27 cellular contexts compared by ENCODE assay signal in the genomic region with DNA sequence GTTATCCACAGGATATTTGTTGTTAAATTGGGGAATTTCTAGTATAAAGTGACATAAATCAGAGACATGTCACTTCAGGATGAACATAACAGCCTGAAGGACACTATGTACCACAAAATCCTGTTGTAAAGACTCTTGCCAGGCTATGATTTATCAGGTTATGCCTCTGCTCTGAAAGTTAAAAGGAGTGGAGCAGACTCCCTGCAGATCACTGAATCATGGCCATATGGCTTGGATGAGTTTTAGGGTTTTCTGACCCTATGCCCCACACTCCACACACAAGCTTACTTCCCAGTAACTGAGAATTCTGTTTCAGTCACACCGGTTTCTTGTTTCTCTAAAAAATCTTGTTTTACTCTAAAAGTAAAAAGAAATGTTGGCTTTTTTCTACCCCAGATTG.
"Had no signal": no experiment of that assay in that cellular context is flagged by ENCODE, and none has a peak within 500 bp of the region (broad histone marks: within the 10 kb centered on the region; RNA-seq: fewer than 3 reads in every experiment).

No MANE protein-coding gene starts in this region.

- H3K4me1 ChIP-seq: breast epithelium, esophagus muscularis mucosa, gastrocnemius medialis, left lung, lower lobe of right lung, right lobe of liver, tibial artery, upper lobe of right lung had no signal

- H3K9me3 ChIP-seq: breast epithelium, esophagus muscularis mucosa, gastrocnemius medialis, lower lobe of right lung, right lobe of liver, stomach, tibial artery, upper lobe of right lung had no signal

- H3K4me3 Mint-ChIP-seq: activated B cell treated with CpG ODN at 0.5 μM for 24 hours; activated CD4-positive, alpha-beta T cell treated with anti-CD3 and anti-CD28 coated beads for 36 hours; activated CD8-positive, alpha-beta T cell treated with anti-CD3 and anti-CD28 coated beads, Interleukin-2, amount 10 ng/mL, durations not matched to agents 7 days and 5 days; activated naive CD4-positive, alpha-beta T cell treated with anti-CD3 and anti-CD28 coated beads, Interleukin-2, amount 10 ng/mL, durations not matched to agents 7 days and 5 days; activated naive CD8-positive, alpha-beta T cell treated with anti-CD3 and anti-CD28 coated beads, Interleukin-2, amount 10 ng/mL, durations not matched to agents 7 days and 5 days; activated T-helper 1 cell treated with anti-CD3 and anti-CD28 coated beads, Interleukin-12 subunit alpha, Interleukin-12 subunit beta, Interleukin-2, Interleukin-4 antibody, amounts not matched to agents 30 ng/mL and 10 ng/mL and 1 ng/mL, durations not matched to agents 14 hours and 24 hours and 36 hours; dendritic cell treated with granulocyte-macrophage colony-stimulating factor and Interleukin-4, amounts not matched to agents 40 ng/mL and 50 ng/mL, for 4 days; natural killer cell; stimulated activated naive B cell treated with anti-CD40 and anti-IgM and Interleukin-4, amounts not matched to agents 10 μg/mL and 1 μg/mL and 100 μg/mL, for 72 hours had no signal

- DNase-seq: activated B cell treated with CpG ODN at 0.5 μM for 24 hours; activated CD4-positive, alpha-beta T cell treated with anti-CD3 and anti-CD28 coated beads for 36 hours; activated CD8-positive, alpha-beta T cell treated with anti-CD3 and anti-CD28 coated beads, Interleukin-2, amount 10 ng/mL, durations not matched to agents 7 days and 5 days; activated effector memory CD4-positive, alpha-beta T cell treated with anti-CD3 and anti-CD28 coated beads, Interleukin-2, amount 50 U/mL, for 16 hours; activated naive CD4-positive, alpha-beta T cell treated with anti-CD3 and anti-CD28 coated beads, Interleukin-2, amount 10 ng/mL, durations not matched to agents 7 days and 5 days; activated naive CD8-positive, alpha-beta T cell treated with anti-CD3 and anti-CD28 coated beads, Interleukin-2, amount 10 ng/mL, durations not matched to agents 7 days and 5 days; amniotic stem cell; central memory CD4-positive, alpha-beta T cell; gastrocnemius medialis; glutamatergic neuron; left lung; lower lobe of right lung; mesendoderm; natural killer cell; right lobe of liver; small intestine; stimulated activated CD4-positive, alpha-beta T cell treated with anti-CD3 and anti-CD28 coated beads, Interleukin-15, amount 100 ng/mL, for 24 hours; stimulated activated CD4-positive, alpha-beta T cell treated with anti-CD3 and anti-CD28 coated beads, Interleukin-2, amount 100 ng/mL, for 24 hours; stimulated activated naive B cell treated with anti-CD40 and anti-IgM and Interleukin-4, amounts not matched to agents 10 μg/mL and 1 μg/mL and 100 μg/mL, for 72 hours; stomach; T-helper 2 cell; tibial artery; upper lobe of right lung had no signal

- H3K36me3 Mint-ChIP-seq: activated naive CD4-positive, alpha-beta T cell treated with anti-CD3 and anti-CD28 coated beads, Interleukin-2, amount 10 ng/mL, durations not matched to agents 7 days and 5 days; activated naive CD8-positive, alpha-beta T cell treated with anti-CD3 and anti-CD28 coated beads, Interleukin-2, amount 10 ng/mL, durations not matched to agents 7 days and 5 days; natural killer cell; stimulated activated naive B cell treated with anti-CD40 and anti-IgM and Interleukin-4, amounts not matched to agents 10 μg/mL and 1 μg/mL and 100 μg/mL, for 72 hours had no signal

- H3K27me3 ChIP-seq: breast epithelium, esophagus muscularis mucosa, gastrocnemius medialis, left lung, right lobe of liver, stomach, tibial artery, upper lobe of right lung had no signal

- H3K27me3 Mint-ChIP-seq: activated B cell treated with CpG ODN at 0.5 μM for 24 hours; activated naive CD4-positive, alpha-beta T cell treated with anti-CD3 and anti-CD28 coated beads, Interleukin-2, amount 10 ng/mL, durations not matched to agents 7 days and 5 days; activated naive CD8-positive, alpha-beta T cell treated with anti-CD3 and anti-CD28 coated beads, Interleukin-2, amount 10 ng/mL, durations not matched to agents 7 days and 5 days; dendritic cell treated with granulocyte-macrophage colony-stimulating factor and Interleukin-4, amounts not matched to agents 40 ng/mL and 50 ng/mL, for 4 days; stimulated activated naive B cell treated with anti-CD40 and anti-IgM and Interleukin-4, amounts not matched to agents 10 μg/mL and 1 μg/mL and 100 μg/mL, for 72 hours had no signal

- H3K9me3 Mint-ChIP-seq: activated T-helper 1 cell treated with anti-CD3 and anti-CD28 coated beads, Interleukin-12 subunit alpha, Interleukin-12 subunit beta, Interleukin-2, Interleukin-4 antibody, amounts not matched to agents 30 ng/mL and 10 ng/mL and 1 ng/mL, durations not matched to agents 14 hours and 24 hours and 36 hours had no signal

- H3K36me3 ChIP-seq: breast epithelium, esophagus muscularis mucosa, gastrocnemius medialis, left lung, lower lobe of right lung, right lobe of liver, stomach, tibial artery, upper lobe of right lung had no signal

- H3K4me3 ChIP-seq: breast epithelium, esophagus muscularis mucosa, gastrocnemius medialis, left lung, lower lobe of right lung, right lobe of liver, stomach, tibial artery, upper lobe of right lung had no signal

- H3K27ac Mint-ChIP-seq: activated B cell treated with CpG ODN at 0.5 μM for 24 hours; activated CD4-positive, alpha-beta T cell treated with anti-CD3 and anti-CD28 coated beads for 36 hours; activated CD8-positive, alpha-beta T cell treated with anti-CD3 and anti-CD28 coated beads, Interleukin-2, amount 10 ng/mL, durations not matched to agents 7 days and 5 days; activated naive CD4-positive, alpha-beta T cell treated with anti-CD3 and anti-CD28 coated beads, Interleukin-2, amount 10 ng/mL, durations not matched to agents 7 days and 5 days; activated naive CD8-positive, alpha-beta T cell treated with anti-CD3 and anti-CD28 coated beads, Interleukin-2, amount 10 ng/mL, durations not matched to agents 7 days and 5 days; activated T-helper 1 cell treated with anti-CD3 and anti-CD28 coated beads, Interleukin-12 subunit alpha, Interleukin-12 subunit beta, Interleukin-2, Interleukin-4 antibody, amounts not matched to agents 30 ng/mL and 10 ng/mL and 1 ng/mL, durations not matched to agents 14 hours and 24 hours and 36 hours; dendritic cell treated with granulocyte-macrophage colony-stimulating factor and Interleukin-4, amounts not matched to agents 40 ng/mL and 50 ng/mL, for 4 days; natural killer cell; stimulated activated naive B cell treated with anti-CD40 and anti-IgM and Interleukin-4, amounts not matched to agents 10 μg/mL and 1 μg/mL and 100 μg/mL, for 72 hours had no signal

- H3K27ac ChIP-seq: breast epithelium, esophagus muscularis mucosa, gastrocnemius medialis, left lung, lower lobe of right lung, right lobe of liver, stomach, tibial artery, upper lobe of right lung had no signal

- H3K4me1 Mint-ChIP-seq: activated B cell treated with CpG ODN at 0.5 μM for 24 hours; activated CD4-positive, alpha-beta T cell treated with anti-CD3 and anti-CD28 coated beads for 36 hours; activated naive CD4-positive, alpha-beta T cell treated with anti-CD3 and anti-CD28 coated beads, Interleukin-2, amount 10 ng/mL, durations not matched to agents 7 days and 5 days; activated naive CD8-positive, alpha-beta T cell treated with anti-CD3 and anti-CD28 coated beads, Interleukin-2, amount 10 ng/mL, durations not matched to agents 7 days and 5 days; natural killer cell; stimulated activated naive B cell treated with anti-CD40 and anti-IgM and Interleukin-4, amounts not matched to agents 10 μg/mL and 1 μg/mL and 100 μg/mL, for 72 hours had no signal
